In genomic region chr2:240229603-240230423, GRCh38 we compare ENCODE assay signal across 15 cellular contexts.
A peak's percentile ranks its signal among the peaks of the same experiment; 100 is the strongest.
DNase-seq lines count a peak whose midpoint lies in the region; ATAC-seq, FAIRE-seq and TF ChIP-seq lines count a peak whose summit lies in the region.
"Had no signal": no experiment of that assay in that cellular context is flagged by ENCODE, and none has a peak within 500 bp of the region (broad histone marks: within the 10 kb centered on the region; RNA-seq: fewer than 3 reads in every experiment).

No MANE protein-coding gene starts in this region.

- no peak for TF ChIP-seq RAD21 in GM12878 (IDR thresholded peaks at IDR 0.05; ENCODE audit: insufficient read depth, low read depth, low read length)

- SMC1A ChIA-PET in GM12878 (lab: Charles Lee; ENCODE audit: uncharacterized antibody, unreplicated experiment) = no interaction called here

- RAD21 ChIA-PET in GM12878 (lab: Charles Lee; ENCODE audit: unreplicated experiment) = no interaction called here

- H3K27me3 ChIP-seq in GM12878 (replicated peaks in 1 of 2; ENCODE audit: control insufficient read depth in 2 of 2, insufficient read depth in 2 of 2, low read length in 1 of 2) = no peaks in the 10 kb centered on the region

- no peak overlapping the region for H3K9ac ChIP-seq in GM12878 (ENCODE audit: control insufficient read depth, insufficient read depth, low read length)

- H3K36me3 ChIP-seq in GM12878 (ENCODE audit: control insufficient read depth in 2 of 2, insufficient read depth in 2 of 2, low read length in 1 of 2) = no peaks in the 10 kb centered on the region
- H3K36me3 ChIP-seq: neutrophil had no signal

- no peaks in the 10 kb centered on the region for H3K4me1 ChIP-seq in GM12878 (ENCODE audit: control insufficient read depth, insufficient read depth, low read length)

- no TSS peak for BruUV-seq in GM12878 (replicated peaks; lab: Mats Ljungman, UMichigan)

- in situ Hi-C loops in GM12878 (cut with MboI) = no loop called here

- no peak for TF ChIP-seq EP300 in GM12878 (IDR thresholded peaks at IDR 0.05; ENCODE audit: borderline replicate concordance in 1 of 2, control insufficient read depth in 1 of 2, low read depth in 2 of 2, low read length in 2 of 2)

- TF ChIP-seq POLR2A in GM12878 (IDR thresholded peaks at IDR 0.05; ENCODE audit: low read depth, low read length) = no peak

- peak; percentile 23 for FAIRE-seq in GM12878 (lab: Jason Lieb, UNC)

- CTCF ChIA-PET in GM12878 (lab: Yijun Ruan, JAX) = interaction anchor here (0.6 kb wide), 1 partner anchor 143 kb away, joined by 3 read pairs; no protein-coding TSS in a partner anchor

- no peak for ATAC-seq in left ventricle myocardium superior
- no peak for ATAC-seq in Right ventricle myocardium superior (ENCODE audit: poor library complexity)
- no peak for ATAC-seq in GM12878
- ATAC-seq in GM18502 (IDR thresholded peaks at IDR 0.05; ENCODE audit: poor library complexity, unreplicated experiment) = no peak
- ATAC-seq: Panc1 had no signal

- TF ChIP-seq CTCF in GM12878 (IDR thresholded peaks at IDR 0.05 in 2 of 3, conservative IDR thresholded peaks at IDR 0.05 in 1 of 3; ENCODE audit: control insufficient read depth in 2 of 3, extremely low read depth in 1 of 3, insufficient read depth in 1 of 3, low read depth in 3 of 3, low read length in 3 of 3) = no peak

- no peak overlapping the region for H3K27ac ChIP-seq in GM12878 (ENCODE audit: control insufficient read depth, insufficient read depth)
- H3K27ac ChIP-seq: neutrophil had no signal

- WGBS in GM12878 (ENCODE audit: insufficient coverage, insufficient replicate concordance, low lambda C conversion rate, missing lambda C conversion rate) = 19% methylated on average over 11 of the region's 11 CpGs

- POLR2A ChIA-PET in GM12878 (lab: Charles Lee) = no interaction called here

- no peaks in the 10 kb centered on the region; the same call in 2 of the 3 replicates for H3K9me3 ChIP-seq in GM12878 (replicated peaks; ENCODE audit: control insufficient read depth, insufficient read depth, low read length)
- H3K9me3 ChIP-seq: neutrophil had no signal

- H3K79me2 ChIP-seq in GM12878 (ENCODE audit: control insufficient read depth, insufficient read depth, low read length) = no peaks in the 10 kb centered on the region

- H4K20me1 ChIP-seq in GM12878 (ENCODE audit: control insufficient read depth, insufficient read depth) = no peaks in the 10 kb centered on the region

- intact Hi-C loops in left ventricle myocardium superior (cut with micrococcal nuclease) = loop anchor here (5.0 kb wide), 1 partner anchor 207 kb away; the partner anchor contains the start of gene GPC1
- intact Hi-C loops in Right ventricle myocardium superior (cut with DNase I) = loop anchor here (10.0 kb wide), 3 partner anchors 65 to 145 kb away; no protein-coding TSS in a partner anchor
- intact Hi-C loops in GM12878 (cut with micrococcal nuclease; ENCODE audit: unreplicated experiment) = loop anchor here (5.0 kb wide), 1 partner anchor 207 kb away; the partner anchor contains the start of gene GPC1

- no peak overlapping the region; the same call in 1 of the 2 replicates for H3K4me2 ChIP-seq in GM12878 (ENCODE audit: control insufficient read depth, insufficient read depth)

- DNase-seq in left ventricle myocardium superior (peak; percentile 2), Right ventricle myocardium superior (no peak), GM12878 (ENCODE audit: low read depth, low spot score) (no peak), iris pigment epithelial cell (ENCODE audit: low read depth) (peak; percentile 49), hypothalamus (lab: John Stamatoyannopoulos, UW) (no peak), COR-L47 (lab: John Stamatoyannopoulos, UW) (no peak)
- DNase-seq in effector CD4-positive, alpha-beta T cell = no peak
- DNase-seq: anterior cingulate cortex, H7, mesendoderm, NCI-H1417 treated with DMSO at 0.1 percent for 48 hours, NCI-H446 treated with DMSO at 0.1 percent for 48 hours had no signal

- no peak overlapping the region for H3K4me3 ChIP-seq in GM12878

- H2AFZ ChIP-seq in GM12878 (ENCODE audit: control insufficient read depth, low read depth, low read length) = no peak overlapping the region

TF ChIP-seq in GM12878, 131 proteins besides CTCF, POLR2A, EP300 and RAD21:
- TF ChIP-seq CHD1 (IDR thresholded peaks at IDR 0.05; ENCODE audit: low read depth, low read length) (no peak), PAX5 (IDR thresholded peaks at IDR 0.05; ENCODE audit: borderline replicate concordance, low read depth, low read length) (no peak), SPI1 (IDR thresholded peaks at IDR 0.05; ENCODE audit: borderline replicate concordance, insufficient read depth, low read depth, low read length) (no peak), ZNF622 (IDR thresholded peaks at IDR 0.05) (no peak), TCF12 (IDR thresholded peaks at IDR 0.05; ENCODE audit: low read depth, low read length) (no peak)

Comparison
In these comparisons a context has a peak if more than half of its experiments do, and no peak if none do; other contexts are left out.
1. DNase-seq: peak in left ventricle myocardium superior (single experiment) and iris pigment epithelial cell (single experiment); none in Right ventricle myocardium superior (single experiment), GM12878 (single experiment), hypothalamus (0 of 51), effector CD4-positive, alpha-beta T cell (single experiment) and COR-L47 (single experiment).